In genomic region chr2:144785253-144785652, GRCh38 we compare ENCODE assay signal across 7 cellular contexts.
"Had no signal": no experiment of that assay in that cellular context is flagged by ENCODE, and none has a peak within 500 bp of the region (broad histone marks: within the 10 kb centered on the region; RNA-seq: fewer than 3 reads in every experiment).

No MANE protein-coding gene starts in this region.

- H3K27me3 Mint-ChIP-seq: IgD-negative memory B cell had no signal

- H3K27ac Mint-ChIP-seq: GM23338, HFFc6, IgD-negative memory B cell had no signal

- H3K36me3 ChIP-seq: HAP-1 had no signal

- H3K4me1 ChIP-seq: HAP-1 had no signal

- H3K4me3 Mint-ChIP-seq: GM23338, HFFc6, IgD-negative memory B cell had no signal

- H3K4me1 Mint-ChIP-seq: GM23338, IgD-negative memory B cell had no signal

- H3K27ac ChIP-seq: HL-60 had no signal

- DNase-seq: HFFc6 had no signal

- H3K9me3 Mint-ChIP-seq: IgD-negative memory B cell had no signal

- ATAC-seq: GM23338, HCT116, HepG2 had no signal

- H3K4me3 ChIP-seq: GM23338, HAP-1 had no signal

- H3K9me3 ChIP-seq: HAP-1 had no signal
